Comparison of ENCODE assay signal across 8 cellular contexts in the genomic region with DNA sequence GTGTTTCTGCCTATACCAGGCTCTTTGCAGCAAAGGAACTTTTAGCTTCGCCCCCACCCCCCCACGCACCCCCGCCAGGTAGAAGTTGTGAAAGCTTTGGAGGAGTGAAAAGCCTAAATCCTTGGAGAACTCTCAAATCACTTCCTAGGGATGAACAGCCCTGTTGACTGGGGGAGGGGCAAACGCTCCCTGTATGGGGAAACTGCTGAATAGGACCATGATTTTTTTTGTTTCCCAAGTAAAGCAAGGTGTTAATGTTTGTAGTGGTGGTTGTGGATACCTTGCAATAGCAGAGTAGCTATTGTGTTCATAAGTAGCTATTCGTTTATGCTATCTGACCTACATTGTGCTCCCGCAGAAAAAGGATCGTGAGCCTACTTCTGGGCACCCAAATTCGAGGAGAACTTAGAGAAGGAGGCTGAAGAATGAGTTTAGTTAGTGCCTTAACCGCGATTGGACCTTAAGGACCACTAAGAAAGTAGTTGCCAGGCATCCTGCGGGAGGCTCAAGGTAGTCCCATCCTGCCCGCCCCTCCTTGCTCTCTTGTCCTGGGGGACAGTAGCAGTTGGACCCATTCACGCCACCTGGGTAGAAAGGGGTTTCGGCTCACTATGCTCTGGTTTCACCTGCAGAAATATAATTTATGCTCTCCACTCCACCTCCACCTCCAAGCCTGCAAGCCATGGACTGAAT. TPM values are rescaled to one million over a fixed set of nuclear protein-coding genes. Genes with fewer than 3 reads are reported as not detected.
DNase-seq lines count a peak whose midpoint lies in the region; ATAC-seq and TF ChIP-seq lines count a peak whose summit lies in the region.

No MANE protein-coding gene starts in this region.

- TF ChIP-seq POLR2A in gastrocnemius medialis (IDR thresholded peaks at IDR 0.05): no peak

- intact Hi-C loops in activated CD8-positive, alpha-beta T cell treated with anti-CD3 and anti-CD28 coated beads for 36 hours (cut with micrococcal nuclease): loop anchor here (2.0 kb wide), 1 partner anchor 113 kb away; a partner anchor contains a TSS
- intact Hi-C loops in left ventricle myocardium inferior (cut with micrococcal nuclease): loop anchor here (5.0 to 10.0 kb wide), 2 partner anchors 71 to 113 kb away; a partner anchor contains a TSS
- intact Hi-C loops in gastrocnemius medialis (cut with DNase I; ENCODE audit: low total_unique reads): loop anchor here (1.0 to 10.0 kb wide), 7 partner anchors 41 to 693 kb away; a partner anchor contains a TSS

- ATAC-seq in activated CD8-positive, alpha-beta T cell treated with anti-CD3 and anti-CD28 coated beads for 36 hours: no peak
- ATAC-seq in gastrocnemius medialis (no peak), GM21737 (IDR thresholded peaks at IDR 0.05; ENCODE audit: unreplicated experiment) (no peak)

- no peak for TF ChIP-seq CTCF in activated CD8-positive, alpha-beta T cell treated with anti-CD3 and anti-CD28 coated beads for 36 hours (IDR thresholded peaks at IDR 0.05)
- TF ChIP-seq CTCF in left ventricle myocardium inferior (IDR thresholded peaks at IDR 0.05; ENCODE audit: borderline replicate concordance) (no peak), gastrocnemius medialis (IDR thresholded peaks at IDR 0.05 in 4 of 5, conservative IDR thresholded peaks at IDR 0.05 in 1 of 5) (no peak)

- H3K4me1 ChIP-seq in left ventricle myocardium inferior (peaks cover 82% of the 10 kb centered on the region), gastrocnemius medialis (peaks cover 26 to 32% of the 10 kb centered on the region in 2 donors)

- H3K4me3 ChIP-seq in left ventricle myocardium inferior (peak overlapping the region; percentile 89), gastrocnemius medialis (peak overlapping the region; percentile 66 to 88 (median 85))

- H3K36me3 Mint-ChIP-seq in activated CD4-positive, alpha-beta T cell treated with anti-CD3 and anti-CD28 coated beads, Interleukin-2, amount 10 ng/mL, durations not matched to agents 7 days and 5 days (ENCODE audit: low read depth): peaks cover 33% of the 10 kb centered on the region
- peaks cover 37% of the 10 kb centered on the region for H3K36me3 Mint-ChIP-seq in activated CD8-positive, alpha-beta T cell treated with anti-CD3 and anti-CD28 coated beads for 36 hours (ENCODE audit: low read depth)

- POLR2A ChIA-PET in activated CD4-positive, alpha-beta T cell treated with anti-CD3 and anti-CD28 coated beads, Interleukin-2, amount 10 ng/mL, durations not matched to agents 7 days and 5 days (lab: Charles Lee): interaction anchor here (0.5 to 1.9 kb wide), 12 partner anchors 11 to 424 kb away, joined by 3 to 21 read pairs (median 4); a partner anchor contains a TSS
- POLR2A ChIA-PET in activated CD8-positive, alpha-beta T cell treated with anti-CD3 and anti-CD28 coated beads for 36 hours (lab: Charles Lee): interaction anchor here (0.6 to 8.4 kb wide), 31 partner anchors 12 to 531 kb away, joined by 3 to 222 read pairs (median 5); a partner anchor contains a TSS

- in situ Hi-C loops in gastrocnemius medialis (cut with MboI; ENCODE audit: low sequenced_read_pairs in 4 of 4): loop anchor here (5.0 to 25.0 kb wide), 6 partner anchors 71 to 693 kb away; a partner anchor contains a TSS

- CTCF ChIA-PET in activated CD4-positive, alpha-beta T cell treated with anti-CD3 and anti-CD28 coated beads, Interleukin-2, amount 10 ng/mL, durations not matched to agents 7 days and 5 days (lab: Charles Lee): interaction anchor here (0.9 to 4.5 kb wide), 21 partner anchors 10 to 417 kb away, joined by 3 to 42 read pairs (median 4); a partner anchor contains a TSS
- CTCF ChIA-PET in activated CD8-positive, alpha-beta T cell treated with anti-CD3 and anti-CD28 coated beads for 36 hours (lab: Charles Lee): interaction anchor here (0.6 to 7.1 kb wide), 32 partner anchors 10 to 279 kb away, joined by 3 to 88 read pairs (median 4); a partner anchor contains a TSS

- no peak for DNase-seq in activated CD4-positive, alpha-beta T cell treated with anti-CD3 and anti-CD28 coated beads, Interleukin-2, amount 10 ng/mL, durations not matched to agents 7 days and 5 days
- no peak for DNase-seq in activated CD4-positive, alpha-beta T cell treated with anti-CD3 and anti-CD28 coated beads, Interleukin-2, amount 50 U/mL, for 4 hours
- DNase-seq in activated CD8-positive, alpha-beta T cell treated with anti-CD3 and anti-CD28 coated beads for 36 hours: no peak
- DNase-seq in left ventricle myocardium inferior (peak; percentile 42), gastrocnemius medialis (peak; percentile 37 to 66), HUDEP-2 (lab: John Stamatoyannopoulos, UW; ENCODE audit: unreplicated experiment in 76 of 76) (no peak), NK-92 (lab: John Stamatoyannopoulos, UW; ENCODE audit: unreplicated experiment) (no peak)

- H3K36me3 ChIP-seq in left ventricle myocardium inferior (peaks cover 32% of the 10 kb centered on the region), gastrocnemius medialis (peaks cover 13 to 32% of the 10 kb centered on the region in 2 donors)

- H3K27me3 Mint-ChIP-seq in activated CD4-positive, alpha-beta T cell treated with anti-CD3 and anti-CD28 coated beads, Interleukin-2, amount 10 ng/mL, durations not matched to agents 7 days and 5 days: no peaks in the 10 kb centered on the region
- no peaks in the 10 kb centered on the region for H3K27me3 Mint-ChIP-seq in activated CD8-positive, alpha-beta T cell treated with anti-CD3 and anti-CD28 coated beads for 36 hours

- H3K27ac ChIP-seq in left ventricle myocardium inferior (replicated peaks): peak overlapping the region; percentile 100
- peak overlapping the region; percentile 94 to 99 (median 99) for H3K27ac ChIP-seq in gastrocnemius medialis

- H3K9me3 ChIP-seq in left ventricle myocardium inferior (replicated peaks): no peaks in the 10 kb centered on the region
- no peaks in the 10 kb centered on the region for H3K9me3 ChIP-seq in gastrocnemius medialis

- H3K4me3 Mint-ChIP-seq in activated CD4-positive, alpha-beta T cell treated with anti-CD3 and anti-CD28 coated beads, Interleukin-2, amount 10 ng/mL, durations not matched to agents 7 days and 5 days: peak overlapping the region; percentile 88
- H3K4me3 Mint-ChIP-seq in activated CD8-positive, alpha-beta T cell treated with anti-CD3 and anti-CD28 coated beads for 36 hours: peak overlapping the region; percentile 94

- peak overlapping the region; percentile 98 for H3K27ac Mint-ChIP-seq in activated CD4-positive, alpha-beta T cell treated with anti-CD3 and anti-CD28 coated beads, Interleukin-2, amount 10 ng/mL, durations not matched to agents 7 days and 5 days
- H3K27ac Mint-ChIP-seq in activated CD8-positive, alpha-beta T cell treated with anti-CD3 and anti-CD28 coated beads for 36 hours: peak overlapping the region; percentile 93

- H3K4me1 Mint-ChIP-seq in activated CD4-positive, alpha-beta T cell treated with anti-CD3 and anti-CD28 coated beads, Interleukin-2, amount 10 ng/mL, durations not matched to agents 7 days and 5 days: peaks cover 55% of the 10 kb centered on the region
- H3K4me1 Mint-ChIP-seq in activated CD8-positive, alpha-beta T cell treated with anti-CD3 and anti-CD28 coated beads for 36 hours (ENCODE audit: low read depth): peaks cover 28% of the 10 kb centered on the region

- no peaks in the 10 kb centered on the region for H3K27me3 ChIP-seq in left ventricle myocardium inferior (ENCODE audit: low read depth)
- no peaks in the 10 kb centered on the region for H3K27me3 ChIP-seq in gastrocnemius medialis

- no peaks in the 10 kb centered on the region for H3K9me3 Mint-ChIP-seq in activated CD4-positive, alpha-beta T cell treated with anti-CD3 and anti-CD28 coated beads, Interleukin-2, amount 10 ng/mL, durations not matched to agents 7 days and 5 days
- H3K9me3 Mint-ChIP-seq in activated CD8-positive, alpha-beta T cell treated with anti-CD3 and anti-CD28 coated beads for 36 hours: no peaks in the 10 kb centered on the region

RNA-seq across cellular contexts. Expression of a gene that starts 0.9 kb away (rescaled TPM):
- 10 to 100 TPM; 60.1 to 61.7 TPM for total RNA-seq in activated CD4-positive, alpha-beta T cell treated with anti-CD3 and anti-CD28 coated beads, Interleukin-2, amount 10 ng/mL, durations not matched to agents 7 days and 5 days
- 100 to 1,000 TPM; 218 to 227 TPM for total RNA-seq in activated CD8-positive, alpha-beta T cell treated with anti-CD3 and anti-CD28 coated beads for 36 hours
- total RNA-seq in left ventricle myocardium inferior (78.0 TPM), gastrocnemius medialis (100 to 1,000 TPM; 185 to 379 (median 320) TPM)

Comparison
In these comparisons a context has a peak if more than half of its experiments do, and no peak if none do; other contexts are left out.
1. DNase-seq: peak in left ventricle myocardium inferior (single experiment) and gastrocnemius medialis (2 of 2); none in activated CD4-positive, alpha-beta T cell treated with anti-CD3 and anti-CD28 coated beads, Interleukin-2, amount 10 ng/mL, durations not matched to agents 7 days and 5 days (single experiment), activated CD4-positive, alpha-beta T cell treated with anti-CD3 and anti-CD28 coated beads, Interleukin-2, amount 50 U/mL, for 4 hours (0 of 2), activated CD8-positive, alpha-beta T cell treated with anti-CD3 and anti-CD28 coated beads for 36 hours (single experiment), HUDEP-2 (0 of 76) and NK-92 (single experiment).